In genomic region chr12:47820631-47821345, GRCh38 we compare ENCODE assay signal across 8 cellular contexts. TPM values are rescaled to one million over a fixed set of nuclear protein-coding genes. Genes with fewer than 3 reads are reported as not detected.
DNase-seq lines count a peak whose midpoint lies in the region; ATAC-seq and TF ChIP-seq lines count a peak whose summit lies in the region.

No MANE protein-coding gene starts in this region.

- POLR2A ChIA-PET in CD4-positive, alpha-beta memory T cell (lab: Charles Lee; ENCODE audit: partially characterized antibody) = interaction anchor here (1.1 to 8.2 kb wide), 8 partner anchors 11 to 115 kb away, joined by 4 to 270 read pairs (median 4); partner anchors contain the start of genes RPAP3 and SLC48A1

- H3K4me1 ChIP-seq in CD4-positive, alpha-beta memory T cell (ENCODE audit: insufficient read depth, low read length) = peaks cover 87% of the 10 kb centered on the region
- H3K4me1 ChIP-seq in left ventricle myocardium inferior = peaks cover 94% of the 10 kb centered on the region
- H3K4me1 ChIP-seq in prostate gland (replicated peaks) = peaks cover 10% of the 10 kb centered on the region

- peak; percentile 35 for TF ChIP-seq POLR2A in prostate gland (IDR thresholded peaks at IDR 0.05)

- H3K4me3 ChIP-seq in CD4-positive, alpha-beta memory T cell (ENCODE audit: low read length in 2 of 2) = no peak overlapping the region
- peak overlapping the region; percentile 88 for H3K4me3 ChIP-seq in left ventricle myocardium inferior
- peak overlapping the region; percentile 64 to 71 for H3K4me3 ChIP-seq in prostate gland

- H3K9me3 ChIP-seq in CD4-positive, alpha-beta memory T cell (ENCODE audit: control insufficient read depth in 1 of 2, low read length in 2 of 2) = no peaks in the 10 kb centered on the region
- H3K9me3 ChIP-seq in KOPT-K1 (ENCODE audit: insufficient read depth, low read length, poor library complexity, severe bottlenecking) (no peaks in the 10 kb centered on the region), left ventricle myocardium inferior (replicated peaks) (no peaks in the 10 kb centered on the region), prostate gland (no peaks in the 10 kb centered on the region)

- H3K27ac ChIP-seq in CD4-positive, alpha-beta memory T cell (ENCODE audit: low read depth, low read length) = peak overlapping the region; percentile 79
- H3K27ac ChIP-seq in KOPT-K1 (ENCODE audit: low read depth, low read length, poor library complexity, severe bottlenecking) = peak overlapping the region; percentile 93
- peak overlapping the region; percentile 99 for H3K27ac ChIP-seq in left ventricle myocardium inferior (replicated peaks)
- peak overlapping the region; percentile 90 for H3K27ac ChIP-seq in prostate gland

- DNase-seq in CD4-positive, alpha-beta memory T cell = no peak
- DNase-seq in amniotic epithelial cell (ENCODE audit: low read depth) (peak; percentile 97), left ventricle myocardium inferior (peak; percentile 85), prostate gland (ENCODE audit: low spot score) (peak; percentile 83), midbrain (lab: John Stamatoyannopoulos, UW) (no peak)

- H3K27me3 ChIP-seq in CD4-positive, alpha-beta memory T cell (ENCODE audit: insufficient read depth, low read length) = no peaks in the 10 kb centered on the region
- H3K27me3 ChIP-seq in left ventricle myocardium inferior (ENCODE audit: low read depth) = no peaks in the 10 kb centered on the region
- H3K27me3 ChIP-seq in prostate gland (replicated peaks; ENCODE audit: insufficient read depth) = no peaks in the 10 kb centered on the region

- TF ChIP-seq CTCF in left ventricle myocardium inferior (IDR thresholded peaks at IDR 0.05; ENCODE audit: borderline replicate concordance) = no peak
- TF ChIP-seq CTCF in prostate gland (IDR thresholded peaks at IDR 0.05) = no peak

- no peaks in the 10 kb centered on the region for H3K27me3 Mint-ChIP-seq in CD4-positive, alpha-beta memory T cell

- peaks cover 62 to 87% (median 77%) of the 10 kb centered on the region in 4 donors for H3K4me1 Mint-ChIP-seq in CD4-positive, alpha-beta memory T cell

- CTCF ChIA-PET in CD4-positive, alpha-beta memory T cell (lab: Charles Lee; ENCODE audit: partially characterized antibody) = interaction anchor here (0.6 to 6.9 kb wide), 5 partner anchors 8 to 78 kb away, joined by 3 to 223 read pairs (median 21); no protein-coding TSS in a partner anchor

- peaks cover 0 to 9% of the 10 kb centered on the region in 2 donors for H3K36me3 Mint-ChIP-seq in CD4-positive, alpha-beta memory T cell

- intact Hi-C loops in CD4-positive, alpha-beta memory T cell (cut with micrococcal nuclease) = loop anchor here (1.0 kb wide), 1 partner anchor 13 kb away; no protein-coding TSS in a partner anchor
- intact Hi-C loops in left ventricle myocardium inferior (cut with micrococcal nuclease) = no loop called here
- intact Hi-C loops in prostate gland (cut with DNase I) = no loop called here

- ATAC-seq in GM21360 (IDR thresholded peaks at IDR 0.05; ENCODE audit: unreplicated experiment) (no peak), GM19324 (IDR thresholded peaks at IDR 0.05; ENCODE audit: low FRiP score, unreplicated experiment) (no peak)

- H3K9me3 Mint-ChIP-seq in CD4-positive, alpha-beta memory T cell = peaks cover 0 to 2% (median 0%) of the 10 kb centered on the region in 8 donors

- peak overlapping the region; percentile 91 to 97 (median 94) for H3K4me3 Mint-ChIP-seq in CD4-positive, alpha-beta memory T cell

- 35% methylated on average over 17 of the region's 17 CpGs for WGBS in prostate gland

- H3K36me3 ChIP-seq in CD4-positive, alpha-beta memory T cell (ENCODE audit: insufficient read depth, low read length) = no peaks in the 10 kb centered on the region
- 0 out of 2 replicates have a peak, but pooled peaks cover 10% of the 10 kb centered on the region for H3K36me3 ChIP-seq in KOPT-K1 (ENCODE audit: insufficient read depth, low read length)
- H3K36me3 ChIP-seq in left ventricle myocardium inferior = no peaks in the 10 kb centered on the region
- H3K36me3 ChIP-seq in prostate gland = no peaks in the 10 kb centered on the region

- H3K27ac Mint-ChIP-seq in CD4-positive, alpha-beta memory T cell = peak overlapping the region; percentile 93 to 98 (median 97)

RNA-seq across cellular contexts. Expression of gene HDAC7, which starts 1.1 kb away (rescaled TPM):
- total RNA-seq in CD4-positive, alpha-beta memory T cell = 100 to 1,000 TPM; 139 to 142 TPM
- 10 to 100 TPM in 1 of 2 donors, 1 to 10 TPM in 1; 7.9 to 26.8 TPM for polyA plus RNA-seq in CD4-positive, alpha-beta memory T cell
- total RNA-seq in left ventricle myocardium inferior (47.1 TPM), prostate gland (10 to 100 TPM; 39.5 to 67.7 TPM)

RNA-seq across cellular contexts. Expression of gene SLC48A1, which starts 47.8 kb away (rescaled TPM):
- total RNA-seq in CD4-positive, alpha-beta memory T cell = 10 to 100 TPM; 12.1 to 12.3 TPM
- 1 to 10 TPM; 8.7 to 9.0 TPM for polyA plus RNA-seq in CD4-positive, alpha-beta memory T cell
- total RNA-seq in left ventricle myocardium inferior (25.3 TPM), prostate gland (10 to 100 TPM; 39.0 to 52.5 TPM)

Comparison
In these comparisons a context has a peak if more than half of its experiments do, and no peak if none do; other contexts are left out.
1. DNase-seq: peak in amniotic epithelial cell (single experiment), left ventricle myocardium inferior (single experiment) and prostate gland (single experiment); none in CD4-positive, alpha-beta memory T cell (0 of 5) and midbrain (single experiment).
2. H3K4me3 ChIP-seq: peak in left ventricle myocardium inferior (single experiment) and prostate gland (2 of 2); none in CD4-positive, alpha-beta memory T cell (0 of 2).
3. Peak in every context shown above with its lines, with median percentiles within 50 percentile points of each other: H3K27ac ChIP-seq.